Comparison of ENCODE assay signal across 8 cellular contexts in genomic region chr2:9594361-9595063, GRCh38. TPM values are rescaled to one million over a fixed set of nuclear protein-coding genes. Genes with fewer than 3 reads are reported as not detected.
DNase-seq lines count a peak whose midpoint lies in the region; ATAC-seq and TF ChIP-seq lines count a peak whose summit lies in the region.

No MANE protein-coding gene starts in this region.

- H3K27ac ChIP-seq in breast epithelium (peak overlapping the region; percentile 13 to 63), OCI-LY7 (ENCODE audit: low read depth, low read length, poor library complexity, severe bottlenecking) (no peak overlapping the region)

- peak overlapping the region; percentile 78 for H3K27ac Mint-ChIP-seq in memory B cell

- intact Hi-C loops in breast epithelium (cut with DNase I; ENCODE audit: low total_unique reads) (no loop called here), OCI-LY7 (cut with micrococcal nuclease; ENCODE audit: unreplicated experiment) (no loop called here)

- H3K9me2 ChIP-seq in OCI-LY7 (ENCODE audit: insufficient read depth, low read length): no peaks in the 10 kb centered on the region

- no peaks in the 10 kb centered on the region for H3K27me3 ChIP-seq in breast epithelium

- TF ChIP-seq CTCF in AG10803 (conservative IDR thresholded peaks at IDR 0.05; ENCODE audit: low read length) (no peak), breast epithelium (IDR thresholded peaks at IDR 0.05) (no peak), OCI-LY7 (conservative IDR thresholded peaks at IDR 0.05; ENCODE audit: low read length) (no peak)

- DNase-seq in AG10803 (ENCODE audit: low read depth) (peak; percentile 90), HT-29 (ENCODE audit: low spot score) (peak; percentile 3), breast epithelium (ENCODE audit: low spot score in 2 of 2) (peak in 1 of 2 donors; percentile 47), memory B cell (ENCODE audit: low spot score in 2 of 2) (no peak), NCI-H774 (lab: John Stamatoyannopoulos, UW) (no peak), DMS153 treated with DMSO at 0.1 percent for 48 hours (lab: John Stamatoyannopoulos, UW; ENCODE audit: unreplicated experiment) (no peak), OCI-LY7 (ENCODE audit: low spot score) (no peak)

- peaks cover 32% of the 10 kb centered on the region for H3K36me3 Mint-ChIP-seq in memory B cell

- peaks cover 26% of the 10 kb centered on the region for H3K4me1 Mint-ChIP-seq in memory B cell

- no peak overlapping the region for H2AFZ ChIP-seq in OCI-LY7 (ENCODE audit: low read length)

- ATAC-seq in memory B cell (ENCODE audit: low read depth) (no peak), GM21367 (IDR thresholded peaks at IDR 0.05; ENCODE audit: unreplicated experiment) (no peak)

- POLR2A ChIA-PET in OCI-LY7 (lab: Charles Lee): interaction anchor here (1.1 to 2.0 kb wide), 2 partner anchors 14 to 24 kb away, joined by 3 to 14 read pairs; no protein-coding TSS in a partner anchor

- CTCF ChIA-PET in OCI-LY7 (lab: Charles Lee; ENCODE audit: unreplicated experiment): no interaction called here

- 0 out of 2 replicates have a peak, but pooled peaks cover 9% of the 10 kb centered on the region for H4K20me1 ChIP-seq in OCI-LY7 (ENCODE audit: insufficient read depth, low read length)

- H3K36me3 ChIP-seq in breast epithelium: no peaks in the 10 kb centered on the region
- H3K36me3 ChIP-seq in OCI-LY7 (ENCODE audit: insufficient read depth, low read length): peaks cover 91% of the 10 kb centered on the region

- H3K9me3 ChIP-seq in breast epithelium (peaks cover 8 to 9% of the 10 kb centered on the region in 2 donors), OCI-LY7 (ENCODE audit: low read length) (peaks cover 5% of the 10 kb centered on the region; the same call in 1 of the 2 replicates)

- no peaks in the 10 kb centered on the region for H3K27me3 Mint-ChIP-seq in memory B cell

- H3K4me1 ChIP-seq in breast epithelium (peaks cover 0 to 6% of the 10 kb centered on the region in 2 donors), OCI-LY7 (ENCODE audit: insufficient read depth, low read length, poor library complexity, severe bottlenecking) (peaks cover 14% of the 10 kb centered on the region)

- no peak overlapping the region for H3K4me3 Mint-ChIP-seq in memory B cell

- H3K4me3 ChIP-seq in AG10803 (ENCODE audit: low read length) (no peak overlapping the region), breast epithelium (no peak overlapping the region), OCI-LY7 (ENCODE audit: low read depth, low read length, poor library complexity, severe bottlenecking) (no peak overlapping the region)

- no peak overlapping the region for H3K4me2 ChIP-seq in OCI-LY7 (ENCODE audit: low read length)

- peaks cover 99% of the 10 kb centered on the region for H3K79me2 ChIP-seq in OCI-LY7 (ENCODE audit: insufficient read depth, low read depth, low read length)

- BruUV-seq in OCI-LY7 (replicated peaks; lab: Mats Ljungman, UMichigan): no TSS peak

- H3K9me3 Mint-ChIP-seq in memory B cell: peaks cover under 1% of the 10 kb centered on the region

- TF ChIP-seq POLR2A in breast epithelium (IDR thresholded peaks at IDR 0.05): no peak

RNA-seq across cellular contexts. Expression of gene YWHAQ, which starts 36.3 kb away (rescaled TPM):
- total RNA-seq in HT-29 (2014; rRNA removed; shearing (Covaris generic)): 294 and 342 TPM in 2 replicates
- 100 to 1,000 TPM; 176 to 226 (median 186) TPM for total RNA-seq in breast epithelium
- total RNA-seq in OCI-LY7 (2014; rRNA removed; shearing (Covaris generic)): 152 and 181 TPM in 2 replicates
- 252 and 268 TPM in 2 replicates for total RNA-seq in OCI-LY7 (2022)

RNA-seq across cellular contexts. Expression of gene ADAM17, which starts 38.9 kb away (rescaled TPM):
- 15.4 and 18.7 TPM in 2 replicates for total RNA-seq in HT-29 (2014; rRNA removed; shearing (Covaris generic))
- total RNA-seq in breast epithelium (10 to 100 TPM; 32.2 to 65.9 (median 48.8) TPM), OCI-LY7 (2022) (83.3 and 83.9 TPM in 2 replicates)
- 46.9 and 50.5 TPM in 2 replicates for total RNA-seq in OCI-LY7 (2014; rRNA removed; shearing (Covaris generic))

Comparison
In these comparisons a context has a peak if more than half of its experiments do, and no peak if none do; other contexts are left out.
1. DNase-seq: peak in AG10803 (single experiment) and HT-29 (single experiment); none in memory B cell (0 of 2), NCI-H774 (single experiment), DMS153 treated with DMSO at 0.1 percent for 48 hours (single experiment) and OCI-LY7 (single experiment).